1 cellular context compared by ENCODE assay signal in the genomic region with DNA sequence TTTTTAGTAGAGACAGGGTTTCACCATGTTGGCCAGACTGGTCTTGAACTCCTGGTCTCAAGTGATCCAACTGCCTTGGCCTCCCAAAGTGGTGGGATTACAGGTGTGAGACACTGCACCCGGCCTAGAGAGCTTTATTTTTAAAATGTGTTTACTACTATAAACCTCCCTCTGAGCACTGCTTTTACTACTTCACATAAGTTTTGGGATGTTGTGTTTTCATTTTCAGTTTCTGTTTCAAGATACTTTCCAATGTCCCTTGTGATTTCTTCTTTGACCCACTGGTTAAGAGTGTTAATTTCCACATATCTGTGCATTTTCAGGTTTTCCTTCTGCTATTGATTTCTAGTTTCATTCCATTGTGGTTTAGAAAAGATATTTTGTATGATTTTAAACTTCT.
TF ChIP-seq lines count a peak whose summit lies in the region.

No MANE protein-coding gene starts in this region.

TF ChIP-seq in HepG2, 621 proteins besides CTCF, POLR2A, EP300 and RAD21:
- TF ChIP-seq, protein P1, sequence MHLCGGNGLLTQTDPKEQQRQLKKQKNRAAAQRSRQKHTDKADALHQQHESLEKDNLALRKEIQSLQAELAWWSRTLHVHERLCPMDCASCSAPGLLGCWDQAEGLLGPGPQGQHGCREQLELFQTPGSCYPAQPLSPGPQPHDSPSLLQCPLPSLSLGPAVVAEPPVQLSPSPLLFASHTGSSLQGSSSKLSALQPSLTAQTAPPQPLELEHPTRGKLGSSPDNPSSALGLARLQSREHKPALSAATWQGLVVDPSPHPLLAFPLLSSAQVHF (CRISPR knock-in tag; IDR thresholded peaks at IDR 0.05): no peak
- TF ChIP-seq, protein P2, sequence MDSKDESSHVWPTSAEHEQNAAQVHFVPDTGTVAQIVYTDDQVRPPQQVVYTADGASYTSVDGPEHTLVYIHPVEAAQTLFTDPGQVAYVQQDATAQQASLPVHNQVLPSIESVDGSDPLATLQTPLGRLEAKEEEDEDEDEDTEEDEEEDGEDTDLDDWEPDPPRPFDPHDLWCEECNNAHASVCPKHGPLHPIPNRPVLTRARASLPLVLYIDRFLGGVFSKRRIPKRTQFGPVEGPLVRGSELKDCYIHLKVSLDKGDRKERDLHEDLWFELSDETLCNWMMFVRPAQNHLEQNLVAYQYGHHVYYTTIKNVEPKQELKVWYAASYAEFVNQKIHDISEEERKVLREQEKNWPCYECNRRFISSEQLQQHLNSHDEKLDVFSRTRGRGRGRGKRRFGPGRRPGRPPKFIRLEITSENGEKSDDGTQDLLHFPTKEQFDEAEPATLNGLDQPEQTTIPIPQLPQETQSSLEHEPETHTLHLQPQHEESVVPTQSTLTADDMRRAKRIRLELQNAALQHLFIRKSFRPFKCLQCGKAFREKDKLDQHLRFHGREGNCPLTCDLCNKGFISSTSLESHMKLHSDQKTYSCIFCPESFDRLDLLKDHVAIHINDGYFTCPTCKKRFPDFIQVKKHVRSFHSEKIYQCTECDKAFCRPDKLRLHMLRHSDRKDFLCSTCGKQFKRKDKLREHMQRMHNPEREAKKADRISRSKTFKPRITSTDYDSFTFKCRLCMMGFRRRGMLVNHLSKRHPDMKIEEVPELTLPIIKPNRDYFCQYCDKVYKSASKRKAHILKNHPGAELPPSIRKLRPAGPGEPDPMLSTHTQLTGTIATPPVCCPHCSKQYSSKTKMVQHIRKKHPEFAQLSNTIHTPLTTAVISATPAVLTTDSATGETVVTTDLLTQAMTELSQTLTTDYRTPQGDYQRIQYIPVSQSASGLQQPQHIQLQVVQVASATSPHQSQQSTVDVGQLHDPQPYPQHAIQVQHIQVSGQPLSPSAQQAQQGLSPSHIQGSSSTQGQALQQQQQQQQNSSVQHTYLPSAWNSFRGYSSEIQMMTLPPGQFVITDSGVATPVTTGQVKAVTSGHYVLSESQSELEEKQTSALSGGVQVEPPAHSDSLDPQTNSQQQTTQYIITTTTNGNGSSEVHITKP (CRISPR knock-in tag; IDR thresholded peaks at IDR 0.05; ENCODE audit: low read depth): no peak
- TF ChIP-seq, protein P3, sequence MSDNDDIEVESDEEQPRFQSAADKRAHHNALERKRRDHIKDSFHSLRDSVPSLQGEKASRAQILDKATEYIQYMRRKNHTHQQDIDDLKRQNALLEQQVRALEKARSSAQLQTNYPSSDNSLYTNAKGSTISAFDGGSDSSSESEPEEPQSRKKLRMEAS (IDR thresholded peaks at IDR 0.05): no peak
- TF ChIP-seq JUN (CRISPR knock-in tag; IDR thresholded peaks at IDR 0.05) (no peak), HOXA9 (CRISPR knock-in tag; IDR thresholded peaks at IDR 0.05; ENCODE audit: borderline replicate concordance) (no peak), ZNF441 (CRISPR knock-in tag; IDR thresholded peaks at IDR 0.05; ENCODE audit: borderline replicate concordance) (no peak), ZNF256 (CRISPR knock-in tag; conservative IDR thresholded peaks at IDR 0.05) (no peak), ZNF264 (CRISPR knock-in tag; IDR thresholded peaks at IDR 0.05) (no peak), ZNF737 (CRISPR knock-in tag; IDR thresholded peaks at IDR 0.05; ENCODE audit: borderline replicate concordance) (no peak), ETV5 (CRISPR knock-in tag; IDR thresholded peaks at IDR 0.05; ENCODE audit: borderline replicate concordance) (no peak), POGZ (CRISPR knock-in tag; IDR thresholded peaks at IDR 0.05) (no peak)
- TF ChIP-seq, protein P4, sequence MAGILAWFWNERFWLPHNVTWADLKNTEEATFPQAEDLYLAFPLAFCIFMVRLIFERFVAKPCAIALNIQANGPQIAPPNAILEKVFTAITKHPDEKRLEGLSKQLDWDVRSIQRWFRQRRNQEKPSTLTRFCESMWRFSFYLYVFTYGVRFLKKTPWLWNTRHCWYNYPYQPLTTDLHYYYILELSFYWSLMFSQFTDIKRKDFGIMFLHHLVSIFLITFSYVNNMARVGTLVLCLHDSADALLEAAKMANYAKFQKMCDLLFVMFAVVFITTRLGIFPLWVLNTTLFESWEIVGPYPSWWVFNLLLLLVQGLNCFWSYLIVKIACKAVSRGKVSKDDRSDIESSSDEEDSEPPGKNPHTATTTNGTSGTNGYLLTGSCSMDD (CRISPR knock-in tag; IDR thresholded peaks at IDR 0.05): no peak
